Comparison of ENCODE assay signal across 14 cellular contexts in the genomic region with DNA sequence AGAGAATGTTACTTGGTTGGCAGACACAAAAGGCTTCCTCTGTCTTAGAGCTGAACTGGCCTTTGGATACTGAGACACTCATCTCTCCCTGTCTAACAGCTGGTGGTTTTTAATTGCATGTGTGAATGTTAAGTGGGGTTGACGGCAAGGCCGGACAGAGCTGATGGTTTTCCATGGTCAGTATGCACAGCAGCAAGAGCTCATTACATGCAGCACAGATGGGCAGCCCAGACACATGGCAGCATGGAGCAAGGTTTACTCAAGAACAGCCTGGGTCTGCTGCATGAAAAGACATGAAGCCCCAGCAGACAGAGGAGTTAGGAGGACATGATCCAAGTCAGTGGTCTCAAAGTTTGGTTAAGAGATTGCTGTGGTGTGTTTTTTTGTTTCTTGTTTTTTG. TPM values are rescaled to one million over a fixed set of nuclear protein-coding genes. Genes with fewer than 3 reads are reported as not detected.
"Had no signal": no experiment of that assay in that cellular context is flagged by ENCODE, and none has a peak within 500 bp of the region (broad histone marks: within the 10 kb centered on the region; RNA-seq: fewer than 3 reads in every experiment).

No MANE protein-coding gene starts in this region.

- H3K27ac ChIP-seq: ascending aorta, gastrocnemius medialis, left ventricle myocardium inferior, neural progenitor cell, parathyroid adenoma, VCaP had no signal

- H3K4me1 ChIP-seq: ascending aorta, gastrocnemius medialis, neural progenitor cell had no signal

- H3K4me3 ChIP-seq: ascending aorta, gastrocnemius medialis, left ventricle myocardium inferior, neural progenitor cell had no signal

- ATAC-seq: gastrocnemius medialis; stimulated activated memory B cell treated with anti-CD40 and anti-IgM and Interleukin-4, amounts not matched to agents 10 μg/mL and 1 μg/mL and 100 μg/mL, for 72 hours; T-cell had no signal

- H3K4me3 Mint-ChIP-seq: activated CD4-positive, alpha-beta memory T cell treated with anti-CD3 and anti-CD28 coated beads, Interleukin-2, amount 10 ng/mL, durations not matched to agents 7 days and 5 days; memory B cell; neural progenitor cell; stimulated activated memory B cell treated with anti-CD40 and anti-IgM and Interleukin-4, amounts not matched to agents 10 μg/mL and 1 μg/mL and 100 μg/mL, for 72 hours; T-cell had no signal

- H3K4me1 Mint-ChIP-seq: memory B cell; neural progenitor cell; stimulated activated memory B cell treated with anti-CD40 and anti-IgM and Interleukin-4, amounts not matched to agents 10 μg/mL and 1 μg/mL and 100 μg/mL, for 72 hours had no signal

- H3K27me3 ChIP-seq: ascending aorta, gastrocnemius medialis, neural progenitor cell had no signal

- H3K4me2 ChIP-seq: neural progenitor cell had no signal

- H2AFZ ChIP-seq: neural progenitor cell, parathyroid adenoma had no signal

- H3K79me2 ChIP-seq: parathyroid adenoma had no signal

- H3K9me3 ChIP-seq: ascending aorta, gastrocnemius medialis, left ventricle myocardium inferior had no signal

- H3K9me3 Mint-ChIP-seq: activated CD4-positive, alpha-beta memory T cell treated with anti-CD3 and anti-CD28 coated beads, Interleukin-2, amount 10 ng/mL, durations not matched to agents 7 days and 5 days; T-cell had no signal

- H3K9ac ChIP-seq: neural progenitor cell, parathyroid adenoma had no signal

- H3K27me3 Mint-ChIP-seq: activated CD4-positive, alpha-beta memory T cell treated with anti-CD3 and anti-CD28 coated beads, Interleukin-2, amount 10 ng/mL, durations not matched to agents 7 days and 5 days; memory B cell; stimulated activated memory B cell treated with anti-CD40 and anti-IgM and Interleukin-4, amounts not matched to agents 10 μg/mL and 1 μg/mL and 100 μg/mL, for 72 hours; T-cell had no signal

- H3K27ac Mint-ChIP-seq: activated CD4-positive, alpha-beta memory T cell treated with anti-CD3 and anti-CD28 coated beads, Interleukin-2, amount 10 ng/mL, durations not matched to agents 7 days and 5 days; memory B cell; neural progenitor cell; stimulated activated memory B cell treated with anti-CD40 and anti-IgM and Interleukin-4, amounts not matched to agents 10 μg/mL and 1 μg/mL and 100 μg/mL, for 72 hours had no signal

- DNase-seq: activated CD4-positive, alpha-beta memory T cell treated with anti-CD3 and anti-CD28 coated beads, Interleukin-2, amount 10 ng/mL, durations not matched to agents 7 days and 5 days; effector CD4-positive, alpha-beta T cell; gastrocnemius medialis; left ventricle myocardium inferior; stimulated activated CD4-positive, alpha-beta T cell treated with anti-CD3 and anti-CD28 coated beads, Interleukin-1b, Interleukin-23, amount 100 ng/mL, for 48 hours; T-cell; T1000; trophoblast cell had no signal

RNA-seq across cellular contexts. Expression of gene CACNA2D4, which starts 27.9 kb away (rescaled TPM):
- total RNA-seq: ascending aorta had no signal
